In the genomic region with DNA sequence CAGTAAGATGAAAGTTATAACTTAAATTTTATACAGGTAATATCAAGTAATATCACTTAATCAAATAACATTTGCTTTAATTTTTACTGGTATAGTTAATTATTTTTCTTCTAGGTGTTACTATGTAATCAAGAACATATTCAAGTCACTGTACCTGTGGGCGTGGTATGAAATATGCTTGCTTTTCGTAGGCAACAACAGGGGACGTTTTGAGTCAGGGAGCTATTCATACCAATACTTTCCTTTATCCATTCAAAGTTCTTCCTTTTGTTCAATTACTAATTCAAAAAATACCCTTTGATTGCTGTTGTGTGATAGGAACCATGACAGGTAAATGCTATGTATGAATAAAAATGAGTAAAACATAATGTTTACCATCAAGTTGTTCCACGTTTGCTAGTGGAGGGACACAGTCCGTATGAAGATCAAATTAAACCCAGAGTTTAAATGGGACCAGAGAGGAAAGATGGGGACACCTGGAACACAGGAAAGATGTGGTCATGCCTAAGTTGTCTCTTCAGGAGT, we compare ENCODE assay signal across 23 cellular contexts.
A peak's percentile ranks its signal among the peaks of the same experiment; 100 is the strongest.
DNase-seq lines count a peak whose midpoint lies in the region; ATAC-seq, FAIRE-seq and TF ChIP-seq lines count a peak whose summit lies in the region.
"Had no signal": no experiment of that assay in that cellular context is flagged by ENCODE, and none has a peak within 500 bp of the region (broad histone marks: within the 10 kb centered on the region; RNA-seq: fewer than 3 reads in every experiment).

No MANE protein-coding gene starts in this region.

- 38% methylated on average over 5 of the region's 5 CpGs for WGBS in GM12878 (ENCODE audit: insufficient coverage, insufficient replicate concordance, low lambda C conversion rate, missing lambda C conversion rate)

- H3K36me3 ChIP-seq in GM12878 (ENCODE audit: control insufficient read depth in 2 of 2, insufficient read depth in 2 of 2, low read length in 1 of 2) (no peaks in the 10 kb centered on the region), Karpas-422 (ENCODE audit: insufficient read depth, low read length) (no peaks in the 10 kb centered on the region)

- no peak for FAIRE-seq in GM12878 (lab: Jason Lieb, UNC)
- FAIRE-seq: A204.1, D721Med, HTR-8/SVneo had no signal

- H3K4me1 Mint-ChIP-seq in activated CD4-positive, alpha-beta memory T cell treated with anti-CD3 and anti-CD28 coated beads for 36 hours (ENCODE audit: low read depth), result peaks cover 31% of the 10 kb centered on the region
- H3K4me1 Mint-ChIP-seq in activated CD4-positive, alpha-beta memory T cell treated with anti-CD3 and anti-CD28 coated beads, Interleukin-2, amount 10 ng/mL, durations not matched to agents 7 days and 5 days, result peaks cover 3% of the 10 kb centered on the region

- no peaks in the 10 kb centered on the region for H3K27me3 Mint-ChIP-seq in activated CD4-positive, alpha-beta memory T cell treated with anti-CD3 and anti-CD28 coated beads for 36 hours
- H3K27me3 Mint-ChIP-seq in activated CD4-positive, alpha-beta memory T cell treated with anti-CD3 and anti-CD28 coated beads, Interleukin-2, amount 10 ng/mL, durations not matched to agents 7 days and 5 days, result no peaks in the 10 kb centered on the region

- no peak overlapping the region for H2AFZ ChIP-seq in GM12878 (ENCODE audit: control insufficient read depth, low read depth, low read length)
- no peak overlapping the region for H2AFZ ChIP-seq in Karpas-422 (ENCODE audit: low read length)

- no peak for TF ChIP-seq EP300 in GM12878 (IDR thresholded peaks at IDR 0.05; ENCODE audit: borderline replicate concordance in 1 of 2, control insufficient read depth in 1 of 2, low read depth in 2 of 2, low read length in 2 of 2)

- RAD21 ChIA-PET in GM12878 (lab: Charles Lee; ENCODE audit: unreplicated experiment), result no interaction called here

- H3K27me3 ChIP-seq in GM12878 (replicated peaks in 1 of 2; ENCODE audit: control insufficient read depth in 2 of 2, insufficient read depth in 2 of 2, low read length in 1 of 2), result no peaks in the 10 kb centered on the region
- no peaks in the 10 kb centered on the region for H3K27me3 ChIP-seq in Karpas-422 (ENCODE audit: low read length)

- H3K36me3 Mint-ChIP-seq in activated CD4-positive, alpha-beta memory T cell treated with anti-CD3 and anti-CD28 coated beads for 36 hours, result no peaks in the 10 kb centered on the region
- no peaks in the 10 kb centered on the region for H3K36me3 Mint-ChIP-seq in activated CD4-positive, alpha-beta memory T cell treated with anti-CD3 and anti-CD28 coated beads, Interleukin-2, amount 10 ng/mL, durations not matched to agents 7 days and 5 days (ENCODE audit: low read depth)

- intact Hi-C loops in activated CD4-positive, alpha-beta memory T cell treated with anti-CD3 and anti-CD28 coated beads for 36 hours (cut with micrococcal nuclease), result loop anchor here (1.0 to 5.0 kb wide), 4 partner anchors 40 to 120 kb away; no protein-coding TSS in a partner anchor
- intact Hi-C loops in GM12878 (cut with micrococcal nuclease; ENCODE audit: unreplicated experiment), result no loop called here

- H4K20me1 ChIP-seq in GM12878 (ENCODE audit: control insufficient read depth, insufficient read depth), result no peaks in the 10 kb centered on the region
- no peaks in the 10 kb centered on the region for H4K20me1 ChIP-seq in Karpas-422 (ENCODE audit: insufficient read depth, low read depth, low read length)

- H3K27ac Mint-ChIP-seq in activated CD4-positive, alpha-beta memory T cell treated with anti-CD3 and anti-CD28 coated beads for 36 hours, result peak overlapping the region; percentile 31
- H3K27ac Mint-ChIP-seq in activated CD4-positive, alpha-beta memory T cell treated with anti-CD3 and anti-CD28 coated beads, Interleukin-2, amount 10 ng/mL, durations not matched to agents 7 days and 5 days, result no peak overlapping the region
- H3K27ac Mint-ChIP-seq: HFFc6 had no signal

- H3K27ac ChIP-seq in GM12878 (ENCODE audit: control insufficient read depth, insufficient read depth), result no peak overlapping the region
- no peak overlapping the region for H3K27ac ChIP-seq in Karpas-422 (ENCODE audit: low read length)
- H3K27ac ChIP-seq: RWPE1 had no signal

- DNase-seq in activated CD4-positive, alpha-beta memory T cell treated with anti-CD3 and anti-CD28 coated beads for 36 hours, result peak; percentile 23
- DNase-seq in activated CD4-positive, alpha-beta memory T cell treated with anti-CD3 and anti-CD28 coated beads, Interleukin-2, amount 10 ng/mL, durations not matched to agents 7 days and 5 days, result no peak
- peak; percentile 15 to 17 for DNase-seq in stimulated activated CD4-positive, alpha-beta T cell treated with anti-CD3 and anti-CD28 coated beads, Interleukin-15, amount 100 ng/mL, for 48 hours (ENCODE audit: low read depth in 2 of 2)
- no peak for DNase-seq in stimulated activated CD4-positive, alpha-beta T cell treated with anti-CD3 and anti-CD28 coated beads, Interleukin-4, amount 100 ng/mL, for 4 hours
- no peak for DNase-seq in GM12878 (ENCODE audit: low read depth, low spot score)
- no peak for DNase-seq in Karpas-422
- no peak for DNase-seq in DMS 273 treated with DMSO at 0.1 percent for 48 hours (lab: John Stamatoyannopoulos, UW)
- DNase-seq: EL, GF-D8, H7, HFFc6, KG1, NCI-H1105, NCI-H2029, NCI-H2227 treated with DMSO at 0.1 percent for 48 hours, NCI-H510A treated with DMSO at 0.1 percent for 48 hours, NCI-H748 treated with DMSO at 0.1 percent for 48 hours, SHP77 treated with DMSO at 0.1 percent for 48 hours had no signal

- no peaks in the 10 kb centered on the region for H3K79me2 ChIP-seq in GM12878 (ENCODE audit: control insufficient read depth, insufficient read depth, low read length)
- no peaks in the 10 kb centered on the region for H3K79me2 ChIP-seq in Karpas-422 (ENCODE audit: low read length)

- no peak overlapping the region for H3K4me3 ChIP-seq in GM12878
- no peak overlapping the region for H3K4me3 ChIP-seq in Karpas-422 (ENCODE audit: low read length)

- no peak for TF ChIP-seq CTCF in GM12878 (IDR thresholded peaks at IDR 0.05 in 2 of 3, conservative IDR thresholded peaks at IDR 0.05 in 1 of 3; ENCODE audit: control insufficient read depth in 2 of 3, extremely low read depth in 1 of 3, insufficient read depth in 1 of 3, low read depth in 3 of 3, low read length in 3 of 3)

- H3K9ac ChIP-seq in GM12878 (ENCODE audit: control insufficient read depth, insufficient read depth, low read length) (no peak overlapping the region), Karpas-422 (ENCODE audit: low read length) (no peak overlapping the region)

- no TSS peak for BruUV-seq in GM12878 (replicated peaks; lab: Mats Ljungman, UMichigan)

- SMC1A ChIA-PET in GM12878 (lab: Charles Lee; ENCODE audit: uncharacterized antibody, unreplicated experiment), result no interaction called here

- H3K9me3 ChIP-seq in GM12878 (replicated peaks; ENCODE audit: control insufficient read depth, insufficient read depth, low read length), result no peaks in the 10 kb centered on the region
- no peaks in the 10 kb centered on the region for H3K9me3 ChIP-seq in Karpas-422 (ENCODE audit: low read length)

- no peaks in the 10 kb centered on the region for H3K9me3 Mint-ChIP-seq in activated CD4-positive, alpha-beta memory T cell treated with anti-CD3 and anti-CD28 coated beads for 36 hours
- H3K9me3 Mint-ChIP-seq in activated CD4-positive, alpha-beta memory T cell treated with anti-CD3 and anti-CD28 coated beads, Interleukin-2, amount 10 ng/mL, durations not matched to agents 7 days and 5 days, result peaks cover 4% of the 10 kb centered on the region
- H3K9me3 Mint-ChIP-seq: HFFc6 had no signal

- H3K4me2 ChIP-seq in GM12878 (ENCODE audit: control insufficient read depth, insufficient read depth) (no peak overlapping the region), Karpas-422 (ENCODE audit: low read depth, low read length, poor library complexity, severe bottlenecking) (no peak overlapping the region)

- H3K4me3 Mint-ChIP-seq in activated CD4-positive, alpha-beta memory T cell treated with anti-CD3 and anti-CD28 coated beads for 36 hours, result no peak overlapping the region
- H3K4me3 Mint-ChIP-seq in activated CD4-positive, alpha-beta memory T cell treated with anti-CD3 and anti-CD28 coated beads, Interleukin-2, amount 10 ng/mL, durations not matched to agents 7 days and 5 days, result no peak overlapping the region
- H3K4me3 Mint-ChIP-seq: HFFc6 had no signal

- H3K4me1 ChIP-seq in GM12878 (ENCODE audit: control insufficient read depth, insufficient read depth, low read length) (no peaks in the 10 kb centered on the region), Karpas-422 (ENCODE audit: low read length) (no peaks in the 10 kb centered on the region)

- peak; percentile 42 for ATAC-seq in GM18868 (IDR thresholded peaks at IDR 0.05; ENCODE audit: unreplicated experiment)
- ATAC-seq in GM12878, result no peak

- no peak for TF ChIP-seq POLR2A in GM12878 (IDR thresholded peaks at IDR 0.05; ENCODE audit: low read depth, low read length)

- in situ Hi-C loops in GM12878 (cut with MboI), result no loop called here

- no peaks in the 10 kb centered on the region for H3K9me2 ChIP-seq in Karpas-422 (replicated peaks; ENCODE audit: insufficient read depth, low read length)

- CTCF ChIA-PET in activated CD4-positive, alpha-beta memory T cell treated with anti-CD3 and anti-CD28 coated beads for 36 hours (lab: Charles Lee), result no interaction called here
- CTCF ChIA-PET in activated CD4-positive, alpha-beta memory T cell treated with anti-CD3 and anti-CD28 coated beads, Interleukin-2, amount 10 ng/mL, durations not matched to agents 7 days and 5 days (lab: Charles Lee), result no interaction called here
- CTCF ChIA-PET in GM12878 (lab: Yijun Ruan, JAX), result no interaction called here

- POLR2A ChIA-PET in activated CD4-positive, alpha-beta memory T cell treated with anti-CD3 and anti-CD28 coated beads for 36 hours (lab: Charles Lee), result no interaction called here
- POLR2A ChIA-PET in activated CD4-positive, alpha-beta memory T cell treated with anti-CD3 and anti-CD28 coated beads, Interleukin-2, amount 10 ng/mL, durations not matched to agents 7 days and 5 days (lab: Charles Lee), result no interaction called here
- POLR2A ChIA-PET in GM12878 (lab: Charles Lee), result no interaction called here

- TF ChIP-seq RAD21 in GM12878 (IDR thresholded peaks at IDR 0.05; ENCODE audit: insufficient read depth, low read depth, low read length), result no peak

TF ChIP-seq in GM12878, 131 proteins besides CTCF, POLR2A, EP300 and RAD21:
- TF ChIP-seq, protein P1, sequence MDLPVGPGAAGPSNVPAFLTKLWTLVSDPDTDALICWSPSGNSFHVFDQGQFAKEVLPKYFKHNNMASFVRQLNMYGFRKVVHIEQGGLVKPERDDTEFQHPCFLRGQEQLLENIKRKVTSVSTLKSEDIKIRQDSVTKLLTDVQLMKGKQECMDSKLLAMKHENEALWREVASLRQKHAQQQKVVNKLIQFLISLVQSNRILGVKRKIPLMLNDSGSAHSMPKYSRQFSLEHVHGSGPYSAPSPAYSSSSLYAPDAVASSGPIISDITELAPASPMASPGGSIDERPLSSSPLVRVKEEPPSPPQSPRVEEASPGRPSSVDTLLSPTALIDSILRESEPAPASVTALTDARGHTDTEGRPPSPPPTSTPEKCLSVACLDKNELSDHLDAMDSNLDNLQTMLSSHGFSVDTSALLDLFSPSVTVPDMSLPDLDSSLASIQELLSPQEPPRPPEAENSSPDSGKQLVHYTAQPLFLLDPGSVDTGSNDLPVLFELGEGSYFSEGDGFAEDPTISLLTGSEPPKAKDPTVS (IDR thresholded peaks at IDR 0.05; ENCODE audit: low read depth, low read length), result no peak
- peak; percentile 34 for TF ChIP-seq JUNB (IDR thresholded peaks at IDR 0.05)
- TF ChIP-seq MTA3 (IDR thresholded peaks at IDR 0.05; ENCODE audit: borderline replicate concordance, low read length), result no peak

Comparison
In these comparisons a context has a peak if more than half of its experiments do, and no peak if none do; other contexts are left out.
1. DNase-seq: peak in activated CD4-positive, alpha-beta memory T cell treated with anti-CD3 and anti-CD28 coated beads for 36 hours (single experiment) and stimulated activated CD4-positive, alpha-beta T cell treated with anti-CD3 and anti-CD28 coated beads, Interleukin-15, amount 100 ng/mL, for 48 hours (2 of 2); none in activated CD4-positive, alpha-beta memory T cell treated with anti-CD3 and anti-CD28 coated beads, Interleukin-2, amount 10 ng/mL, durations not matched to agents 7 days and 5 days (single experiment), stimulated activated CD4-positive, alpha-beta T cell treated with anti-CD3 and anti-CD28 coated beads, Interleukin-4, amount 100 ng/mL, for 4 hours (0 of 2), GM12878 (single experiment), Karpas-422 (single experiment) and DMS 273 treated with DMSO at 0.1 percent for 48 hours (single experiment).